1 cellular context compared by ENCODE assay signal in genomic region chr12:49622501-49623141, GRCh38.
TF ChIP-seq lines count a peak whose summit lies in the region.

No MANE protein-coding gene starts in this region.

TF ChIP-seq in K562, 482 proteins besides CTCF, POLR2A, EP300 and RAD21 (continued from another document):
- 0 out of 2 replicates have a peak, but pooled peaks have one; percentile 21 for TF ChIP-seq TCF15 (CRISPR knock-in tag; IDR thresholded peaks at IDR 0.05)
- peak; percentile 24; the same call in 1 of the 2 replicates for TF ChIP-seq GABPB1 (CRISPR knock-in tag; IDR thresholded peaks at IDR 0.05)
- TF ChIP-seq HDAC2 (IDR thresholded peaks at IDR 0.05), result 0 out of 2 replicates have a peak, but pooled peaks have one; percentile 69
- TF ChIP-seq ZNF830 (CRISPR knock-in tag; IDR thresholded peaks at IDR 0.05), result no peak
- no peak for TF ChIP-seq STAT5A (IDR thresholded peaks at IDR 0.05; ENCODE audit: borderline replicate concordance, low read length)
- 0 out of 2 replicates have a peak, but pooled peaks have one; percentile 31 for TF ChIP-seq LARP7 (IDR thresholded peaks at IDR 0.05)
- TF ChIP-seq ZNF395 (CRISPR knock-in tag; IDR thresholded peaks at IDR 0.05), result 0 out of 2 replicates have a peak, but pooled peaks have one; percentile 4
- peak; percentile 65 for TF ChIP-seq CHD1 (IDR thresholded peaks at IDR 0.05; ENCODE audit: low read length)
- TF ChIP-seq PKNOX1 (IDR thresholded peaks at IDR 0.05), result peak; percentile 69; the same call in 1 of the 2 replicates
- TF ChIP-seq AFF1 (IDR thresholded peaks at IDR 0.05; ENCODE audit: low read depth in 1 of 2, partially characterized antibody in 2 of 2), result peak in 1 of 2 experiments; percentile 68
- TF ChIP-seq ZNF134 (CRISPR knock-in tag; conservative IDR thresholded peaks at IDR 0.05), result no peak
- 0 out of 2 replicates have a peak, but pooled peaks have one; percentile 23 for TF ChIP-seq LEF1 (IDR thresholded peaks at IDR 0.05)
- TF ChIP-seq MAX (CRISPR knock-in tag; IDR thresholded peaks at IDR 0.05), result peak; percentile 82
